In genomic region chr7:129434172-129434845, GRCh38 we compare ENCODE assay signal across 8 cellular contexts. TPM values are rescaled to one million over a fixed set of nuclear protein-coding genes. Genes with fewer than 3 reads are reported as not detected.
DNase-seq lines count a peak whose midpoint lies in the region; ATAC-seq lines count a peak whose summit lies in the region.

TSS of gene STRIP2 (plus strand) at chr7:129434432. CDS start at chr7:129434473, 41 bp downstream.

- peak; percentile 92 for ATAC-seq in GM21367 (IDR thresholded peaks at IDR 0.05; ENCODE audit: unreplicated experiment)

- H3K4me1 ChIP-seq in effector memory CD4-positive, alpha-beta T cell (ENCODE audit: control insufficient read depth, insufficient read depth, low read length, poor library complexity, severe bottlenecking): peaks cover 6% of the 10 kb centered on the region
- H3K4me1 ChIP-seq in mesendoderm (ENCODE audit: control insufficient read depth, low read depth, low read length): peaks cover 8% of the 10 kb centered on the region

- peaks cover 14% of the 10 kb centered on the region for H3K27me3 ChIP-seq in effector memory CD4-positive, alpha-beta T cell (replicated peaks; ENCODE audit: control insufficient read depth, insufficient read depth, low read length, poor library complexity, severe bottlenecking)
- H3K27me3 ChIP-seq in mesendoderm (ENCODE audit: insufficient read depth, low read length, poor library complexity): no peaks in the 10 kb centered on the region

- no peaks in the 10 kb centered on the region for H3K79me1 ChIP-seq in mesendoderm (ENCODE audit: low read length)

- peak within 1 kb of the TSS; percentile 38 for H3K27ac ChIP-seq in effector memory CD4-positive, alpha-beta T cell (ENCODE audit: insufficient read depth, low read length, poor library complexity, severe bottlenecking)
- peak within 1 kb of the TSS; percentile 78 for H3K27ac ChIP-seq in mesendoderm (ENCODE audit: low read depth, low read length)

- peak within 1 kb of the TSS; percentile 87 for H3K9ac ChIP-seq in mesendoderm (ENCODE audit: low read length)

- in situ Hi-C loops in Caki2 (cut with HindIII; ENCODE audit: low pct_unique_long_range_greater_than_20kb, low sequenced_read_pairs): no loop called here

- WGBS in mesendoderm (ENCODE audit: extremely low coverage, insufficient coverage, low lambda C conversion rate): no CpG with 5 or more reads among the region's 74 CpGs

- peak within 1 kb of the TSS; percentile 96 for H3K23ac ChIP-seq in mesendoderm (ENCODE audit: low read length)

- no peak within 1 kb of the TSS for H4K8ac ChIP-seq in mesendoderm (ENCODE audit: low read depth, low read length)

- H2BK120ac ChIP-seq in mesendoderm (ENCODE audit: low read depth, low read length): no peak within 1 kb of the TSS

- H3K18ac ChIP-seq in mesendoderm (ENCODE audit: low read length): peak within 1 kb of the TSS; percentile 52

- peak; percentile 82 for DNase-seq in Caki2 (ENCODE audit: low read depth)
- peak; percentile 89 for DNase-seq in HT-29 (ENCODE audit: low spot score)
- peak; percentile 27 for DNase-seq in NK-92 (lab: John Stamatoyannopoulos, UW; ENCODE audit: unreplicated experiment)
- peak; percentile 97 for DNase-seq in activated CD8-positive, alpha-beta memory T cell treated with anti-CD3 and anti-CD28 coated beads for 24 hours
- DNase-seq in effector memory CD4-positive, alpha-beta T cell: peak; percentile 79 to 87 (median 86)
- peak; percentile 94 for DNase-seq in mesendoderm
- peak; percentile 86 for DNase-seq in stimulated activated CD8-positive, alpha-beta memory T cell treated with anti-CD3 and anti-CD28 coated beads, Interleukin-12 subunit alpha, Interleukin-12 subunit beta, amount 100 ng/mL, for 4 hours (ENCODE audit: low read depth)

- H3K4me2 ChIP-seq in mesendoderm (ENCODE audit: low read length): peak within 1 kb of the TSS; percentile 99

- H3K4ac ChIP-seq in mesendoderm (ENCODE audit: low read depth, low read length): no peak within 1 kb of the TSS

- H3K36me3 ChIP-seq in effector memory CD4-positive, alpha-beta T cell (ENCODE audit: control insufficient read depth, insufficient read depth, low read length): no peaks in the 10 kb centered on the region
- H3K36me3 ChIP-seq in mesendoderm (ENCODE audit: control insufficient read depth, insufficient read depth, low read length): no peaks in the 10 kb centered on the region

- no peak within 1 kb of the TSS for H4K5ac ChIP-seq in mesendoderm (ENCODE audit: low read length)

- no peaks in the 10 kb centered on the region for H3K79me2 ChIP-seq in mesendoderm (ENCODE audit: control insufficient read depth, insufficient read depth, low read length)

- H3K56ac ChIP-seq in mesendoderm (ENCODE audit: low read length): peak within 1 kb of the TSS; percentile 99

- H2AK5ac ChIP-seq in mesendoderm (ENCODE audit: low read length): no peak within 1 kb of the TSS

- H2BK15ac ChIP-seq in mesendoderm (replicated peaks; ENCODE audit: low read depth): no peak within 1 kb of the TSS

- H3K9me3 ChIP-seq in effector memory CD4-positive, alpha-beta T cell (ENCODE audit: control insufficient read depth, low read length): no peaks in the 10 kb centered on the region

- H3K4me3 ChIP-seq in effector memory CD4-positive, alpha-beta T cell (ENCODE audit: insufficient read depth, low read depth, low read length, poor library complexity, severe bottlenecking): peak within 1 kb of the TSS; percentile 76
- H3K4me3 ChIP-seq in mesendoderm (ENCODE audit: low read length): peak within 1 kb of the TSS; percentile 84

- no peak within 1 kb of the TSS for H2BK5ac ChIP-seq in mesendoderm (ENCODE audit: low read length)

RNA-seq across cellular contexts. Expression of gene STRIP2, which starts in this region (rescaled TPM):
- 1.7 and 1.9 TPM in 2 replicates for total RNA-seq in Caki2 (2014; rRNA removed; shearing (Covaris generic); ENCODE audit: low replicate concordance)
- total RNA-seq in HT-29 (2014; rRNA removed; shearing (Covaris generic)): 2.8 and 3.1 TPM in 2 replicates
- 5.3 TPM for polyA plus RNA-seq in mesendoderm (2013, experiment 1 of 2)
- polyA plus RNA-seq in mesendoderm (2013, experiment 2 of 2): 5.5 TPM

Comparison
In these comparisons a context has a peak if more than half of its experiments do, and no peak if none do; other contexts are left out.
1. Peak in every context shown above with its lines: DNase-seq, ATAC-seq, H3K4me3 ChIP-seq and H3K27ac ChIP-seq.
2. DNase-seq: peak in every context shown above with its lines; median percentile 97 in activated CD8-positive, alpha-beta memory T cell treated with anti-CD3 and anti-CD28 coated beads for 24 hours; 94 in mesendoderm; 89 in HT-29; 86 in effector memory CD4-positive, alpha-beta T cell; 86 in stimulated activated CD8-positive, alpha-beta memory T cell treated with anti-CD3 and anti-CD28 coated beads, Interleukin-12 subunit alpha, Interleukin-12 subunit beta, amount 100 ng/mL, for 4 hours; 82 in Caki2; 27 in NK-92.